Comparison of ENCODE assay signal across 28 cellular contexts in genomic region chr2:133420748-133421147, GRCh38.
A peak's percentile ranks its signal among the peaks of the same experiment; 100 is the strongest.
DNase-seq lines count a peak whose midpoint lies in the region; ATAC-seq, FAIRE-seq and TF ChIP-seq lines count a peak whose summit lies in the region.
"Had no signal": no experiment of that assay in that cellular context is flagged by ENCODE, and none has a peak within 500 bp of the region (broad histone marks: within the 10 kb centered on the region; RNA-seq: fewer than 3 reads in every experiment).

No MANE protein-coding gene starts in this region.

- peaks cover 40% of the 10 kb centered on the region for H3K4me1 Mint-ChIP-seq in nephron
- no peaks in the 10 kb centered on the region; the same call in 1 of the 2 replicates for H3K4me1 Mint-ChIP-seq in HFFc6 (ENCODE audit: low read depth)
- H3K4me1 Mint-ChIP-seq: activated naive CD4-positive, alpha-beta T cell treated with anti-CD3 and anti-CD28 coated beads, Interleukin-2, amount 10 ng/mL, durations not matched to agents 7 days and 5 days; CD4-positive, CD25-positive, alpha-beta regulatory T cell; naive thymus-derived CD4-positive, alpha-beta T cell had no signal

- no peaks in the 10 kb centered on the region for H3K36me3 ChIP-seq in OCI-LY1 (ENCODE audit: insufficient read depth, low read length)
- H3K36me3 ChIP-seq: adrenal gland, brain microvascular endothelial cell, left lung had no signal

- H3K27me3 Mint-ChIP-seq in nephron (ENCODE audit: low read depth) (no peaks in the 10 kb centered on the region), HFFc6 (ENCODE audit: insufficient read depth) (peaks cover 14% of the 10 kb centered on the region)
- H3K27me3 Mint-ChIP-seq: activated CD8-positive, alpha-beta T cell treated with anti-CD3 and anti-CD28 coated beads for 36 hours; activated naive CD4-positive, alpha-beta T cell treated with anti-CD3 and anti-CD28 coated beads, Interleukin-2, amount 10 ng/mL, durations not matched to agents 7 days and 5 days; naive thymus-derived CD4-positive, alpha-beta T cell had no signal

- no peak for ATAC-seq in A549
- ATAC-seq in foreskin keratinocyte: peak; percentile 30
- ATAC-seq in HG03159 (IDR thresholded peaks at IDR 0.05; ENCODE audit: unreplicated experiment): no peak
- ATAC-seq in HG02938 (IDR thresholded peaks at IDR 0.05; ENCODE audit: unreplicated experiment): no peak
- ATAC-seq: activated CD8-positive, alpha-beta T cell treated with anti-CD3 and anti-CD28 coated beads for 36 hours; naive thymus-derived CD4-positive, alpha-beta T cell had no signal

- TF ChIP-seq CTCF in A549 (IDR thresholded peaks at IDR 0.05): no peak
- TF ChIP-seq CTCF in OCI-LY1 (IDR thresholded peaks at IDR 0.05; ENCODE audit: low read length): no peak
- no peak for TF ChIP-seq CTCF in foreskin keratinocyte (conservative IDR thresholded peaks at IDR 0.05)
- TF ChIP-seq CTCF in nephron (IDR thresholded peaks at IDR 0.05; ENCODE audit: unreplicated experiment in 3 of 3): no peak
- no peak for TF ChIP-seq CTCF in HFFc6 (IDR thresholded peaks at IDR 0.05)

- no peaks in the 10 kb centered on the region for H4K20me1 ChIP-seq in OCI-LY1 (ENCODE audit: insufficient read depth, low read length)

- CTCF ChIA-PET in A549 (lab: Yijun Ruan, JAX): interaction anchor here (1.4 to 2.1 kb wide), 4 partner anchors 9 to 423 kb away, joined by 3 to 7 read pairs (median 6); no protein-coding TSS in a partner anchor

- no peaks in the 10 kb centered on the region for H3K27me3 ChIP-seq in OCI-LY1 (ENCODE audit: insufficient read depth, low read length)
- no peaks in the 10 kb centered on the region for H3K27me3 ChIP-seq in foreskin keratinocyte
- H3K27me3 ChIP-seq: adrenal gland, brain microvascular endothelial cell, left lung had no signal

- no peak for FAIRE-seq in A549 (lab: Jason Lieb, UNC)

- no peaks in the 10 kb centered on the region for H3K9me3 ChIP-seq in A549
- H3K9me3 ChIP-seq in OCI-LY1 (ENCODE audit: low read length): no peaks in the 10 kb centered on the region
- H3K9me3 ChIP-seq: adrenal gland, left lung had no signal

- H3K27ac ChIP-seq in A549: peak overlapping the region; percentile 58 to 81
- no peak overlapping the region for H3K27ac ChIP-seq in OCI-LY1 (ENCODE audit: low read depth, low read length, poor library complexity, severe bottlenecking)
- peak overlapping the region; percentile 12 for H3K27ac ChIP-seq in foreskin keratinocyte
- H3K27ac ChIP-seq: adrenal gland, brain microvascular endothelial cell, left lung had no signal

- no peak for TF ChIP-seq POLR2A in A549 (IDR thresholded peaks at IDR 0.05; ENCODE audit: low read length)

- H3K9me2 ChIP-seq in OCI-LY1 (ENCODE audit: low read depth, low read length): no peaks in the 10 kb centered on the region

- peaks cover 72% of the 10 kb centered on the region for H3K4me1 ChIP-seq in A549
- H3K4me1 ChIP-seq in OCI-LY1 (ENCODE audit: insufficient read depth, low read length, severe bottlenecking): no peaks in the 10 kb centered on the region
- peaks cover 23% of the 10 kb centered on the region for H3K4me1 ChIP-seq in foreskin keratinocyte
- H3K4me1 ChIP-seq: adrenal gland had no signal

- no peak overlapping the region for H3K4me3 Mint-ChIP-seq in nephron
- no peak overlapping the region for H3K4me3 Mint-ChIP-seq in HFFc6
- H3K4me3 Mint-ChIP-seq: activated CD8-positive, alpha-beta T cell treated with anti-CD3 and anti-CD28 coated beads for 36 hours; activated naive CD4-positive, alpha-beta T cell treated with anti-CD3 and anti-CD28 coated beads, Interleukin-2, amount 10 ng/mL, durations not matched to agents 7 days and 5 days; CD4-positive, CD25-positive, alpha-beta regulatory T cell; GM23338; mesothelial cell of epicardium; naive thymus-derived CD4-positive, alpha-beta T cell had no signal

- peak overlapping the region; percentile 25; the same call in 1 of the 3 replicates for H3K4me3 ChIP-seq in A549
- H3K4me3 ChIP-seq in OCI-LY1 (ENCODE audit: low read depth, low read length, poor library complexity, severe bottlenecking): peak overlapping the region; percentile 10
- H3K4me3 ChIP-seq: adrenal gland, GM23338, left lung had no signal

- POLR2A ChIA-PET in A549 (lab: Yijun Ruan, JAX): no interaction called here

- H3K9ac ChIP-seq in OCI-LY1 (ENCODE audit: low read length): no peak overlapping the region

- no peak for TF ChIP-seq EP300 in A549 (IDR thresholded peaks at IDR 0.05)

- H3K27ac Mint-ChIP-seq in nephron (peak overlapping the region in 2 of 3 experiments; percentile 18 to 19), HFFc6 (no peak overlapping the region)
- H3K27ac Mint-ChIP-seq: activated CD8-positive, alpha-beta T cell treated with anti-CD3 and anti-CD28 coated beads for 36 hours; activated naive CD4-positive, alpha-beta T cell treated with anti-CD3 and anti-CD28 coated beads, Interleukin-2, amount 10 ng/mL, durations not matched to agents 7 days and 5 days; CD4-positive, CD25-positive, alpha-beta regulatory T cell; GM23338; mesothelial cell of epicardium; naive thymus-derived CD4-positive, alpha-beta T cell had no signal

- H3K9me3 Mint-ChIP-seq in nephron (no peaks in the 10 kb centered on the region), HFFc6 (no peaks in the 10 kb centered on the region)
- H3K9me3 Mint-ChIP-seq: activated CD8-positive, alpha-beta T cell treated with anti-CD3 and anti-CD28 coated beads for 36 hours; GM23338; mesothelial cell of epicardium had no signal

- no peaks in the 10 kb centered on the region for H3F3A ChIP-seq in OCI-LY1 (ENCODE audit: insufficient read depth, low read length)

- H3K4me2 ChIP-seq in A549 (peak overlapping the region; percentile 78), OCI-LY1 (ENCODE audit: low read length) (no peak overlapping the region)
- H3K4me2 ChIP-seq: GM23338 had no signal

- no peaks in the 10 kb centered on the region for H3K79me2 ChIP-seq in OCI-LY1 (ENCODE audit: insufficient read depth, low read length)

- H3K36me3 Mint-ChIP-seq in nephron (ENCODE audit: low read depth) (no peaks in the 10 kb centered on the region), HFFc6 (ENCODE audit: low read depth) (no peaks in the 10 kb centered on the region)
- H3K36me3 Mint-ChIP-seq: activated naive CD4-positive, alpha-beta T cell treated with anti-CD3 and anti-CD28 coated beads, Interleukin-2, amount 10 ng/mL, durations not matched to agents 7 days and 5 days; CD4-positive, CD25-positive, alpha-beta regulatory T cell; mesothelial cell of epicardium; naive thymus-derived CD4-positive, alpha-beta T cell had no signal

- TF ChIP-seq RAD21 in A549 (conservative IDR thresholded peaks at IDR 0.05 in 1 of 2, IDR thresholded peaks at IDR 0.05 in 1 of 2): no peak

- no peak overlapping the region for H2AFZ ChIP-seq in OCI-LY1 (ENCODE audit: low read length)
- H2AFZ ChIP-seq: GM23338 had no signal

- 84% methylated on average over 6 of the region's 6 CpGs for WGBS in A549 (ENCODE audit: missing lambda C conversion rate)

- no peak for DNase-seq in A549 (ENCODE audit: low read depth in 1 of 2, low spot score in 1 of 2)
- peak in 1 of 2 donors; percentile 60 for DNase-seq in foreskin keratinocyte
- no peak for DNase-seq in HFFc6
- no peak for DNase-seq in NK-92 (lab: John Stamatoyannopoulos, UW; ENCODE audit: unreplicated experiment)
- DNase-seq: activated CD4-positive, alpha-beta T cell treated with anti-CD3 and anti-CD28 coated beads for 1 hour; activated CD8-positive, alpha-beta memory T cell treated with anti-CD3 and anti-CD28 coated beads, Interleukin-2, amount 50 U/mL, for 48 hours; activated CD8-positive, alpha-beta T cell treated with anti-CD3 and anti-CD28 coated beads for 36 hours; activated naive CD4-positive, alpha-beta T cell treated with anti-CD3 and anti-CD28 coated beads, Interleukin-2, amount 10 ng/mL, durations not matched to agents 7 days and 5 days; AML-193; brain microvascular endothelial cell; CD4-positive, CD25-positive, alpha-beta regulatory T cell; left lung; naive thymus-derived CD4-positive, alpha-beta T cell; NCI-H187; NCI-H2171 treated with DMSO at 0.1 percent for 48 hours; NCI-H524 treated with DMSO at 0.1 percent for 48 hours; NK-92 treated with Interleukin-12 subunit alpha and Interleukin-12 subunit beta, amount 100 ng/mL, for 24 hours; occipital lobe; stimulated activated CD4-positive, alpha-beta T cell treated with anti-CD3 and anti-CD28 coated beads, Interleukin-15, amount 100 ng/mL, for 24 hours; stimulated activated CD4-positive, alpha-beta T cell treated with anti-CD3 and anti-CD28 coated beads, Interleukin-4, amount 100 ng/mL, for 4 hours; trophoblast cell had no signal

TF ChIP-seq in A549, 52 proteins besides CTCF, POLR2A, EP300 and RAD21 (continues in another document):
- no peak for TF ChIP-seq TP53 (CRISPR knock-in tag; IDR thresholded peaks at IDR 0.05)
- TF ChIP-seq, protein P1, sequence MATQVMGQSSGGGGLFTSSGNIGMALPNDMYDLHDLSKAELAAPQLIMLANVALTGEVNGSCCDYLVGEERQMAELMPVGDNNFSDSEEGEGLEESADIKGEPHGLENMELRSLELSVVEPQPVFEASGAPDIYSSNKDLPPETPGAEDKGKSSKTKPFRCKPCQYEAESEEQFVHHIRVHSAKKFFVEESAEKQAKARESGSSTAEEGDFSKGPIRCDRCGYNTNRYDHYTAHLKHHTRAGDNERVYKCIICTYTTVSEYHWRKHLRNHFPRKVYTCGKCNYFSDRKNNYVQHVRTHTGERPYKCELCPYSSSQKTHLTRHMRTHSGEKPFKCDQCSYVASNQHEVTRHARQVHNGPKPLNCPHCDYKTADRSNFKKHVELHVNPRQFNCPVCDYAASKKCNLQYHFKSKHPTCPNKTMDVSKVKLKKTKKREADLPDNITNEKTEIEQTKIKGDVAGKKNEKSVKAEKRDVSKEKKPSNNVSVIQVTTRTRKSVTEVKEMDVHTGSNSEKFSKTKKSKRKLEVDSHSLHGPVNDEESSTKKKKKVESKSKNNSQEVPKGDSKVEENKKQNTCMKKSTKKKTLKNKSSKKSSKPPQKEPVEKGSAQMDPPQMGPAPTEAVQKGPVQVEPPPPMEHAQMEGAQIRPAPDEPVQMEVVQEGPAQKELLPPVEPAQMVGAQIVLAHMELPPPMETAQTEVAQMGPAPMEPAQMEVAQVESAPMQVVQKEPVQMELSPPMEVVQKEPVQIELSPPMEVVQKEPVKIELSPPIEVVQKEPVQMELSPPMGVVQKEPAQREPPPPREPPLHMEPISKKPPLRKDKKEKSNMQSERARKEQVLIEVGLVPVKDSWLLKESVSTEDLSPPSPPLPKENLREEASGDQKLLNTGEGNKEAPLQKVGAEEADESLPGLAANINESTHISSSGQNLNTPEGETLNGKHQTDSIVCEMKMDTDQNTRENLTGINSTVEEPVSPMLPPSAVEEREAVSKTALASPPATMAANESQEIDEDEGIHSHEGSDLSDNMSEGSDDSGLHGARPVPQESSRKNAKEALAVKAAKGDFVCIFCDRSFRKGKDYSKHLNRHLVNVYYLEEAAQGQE (IDR thresholded peaks at IDR 0.05): no peak
- no peak for TF ChIP-seq PHF8 (IDR thresholded peaks at IDR 0.05; ENCODE audit: borderline replicate concordance, low read depth)
- no peak for TF ChIP-seq TFCP2L1 (CRISPR knock-in tag; IDR thresholded peaks at IDR 0.05)
- TF ChIP-seq ZSCAN20 (CRISPR knock-in tag; IDR thresholded peaks at IDR 0.05): no peak
